In the genomic region with DNA sequence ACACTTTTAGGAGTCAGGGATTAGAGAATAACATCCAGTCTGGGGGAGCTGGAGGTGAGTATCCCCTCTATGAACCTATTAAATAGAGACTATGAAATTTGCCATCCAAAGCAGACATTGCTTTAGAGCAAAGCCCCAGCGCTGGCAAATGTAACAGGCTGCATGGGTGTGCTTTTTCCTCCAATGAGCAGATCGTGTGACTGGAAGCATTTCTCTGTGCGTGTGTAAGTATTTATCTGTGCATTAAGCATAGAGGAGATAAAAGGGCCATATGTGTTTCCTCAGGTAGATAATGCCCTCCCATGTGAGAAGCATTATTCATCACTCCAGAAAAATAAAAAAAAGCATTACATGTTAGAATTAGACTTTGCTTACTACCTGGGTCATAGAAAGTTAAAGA, we compare ENCODE assay signal across 1 cellular context.
TF ChIP-seq lines count a peak whose summit lies in the region.

No MANE protein-coding gene starts in this region.

TF ChIP-seq in GM12878, 131 proteins besides CTCF, POLR2A, EP300 and RAD21:
- TF ChIP-seq CBFB (IDR thresholded peaks at IDR 0.05; ENCODE audit: low read depth) (no peak), RB1 (IDR thresholded peaks at IDR 0.05; ENCODE audit: borderline replicate concordance) (no peak), FOXM1 (IDR thresholded peaks at IDR 0.05; ENCODE audit: low read depth, low read length) (no peak), POLR2AphosphoS2 (IDR thresholded peaks at IDR 0.05; ENCODE audit: low read depth, low read length) (no peak), YBX1 (IDR thresholded peaks at IDR 0.05) (no peak), PAX8 (IDR thresholded peaks at IDR 0.05) (no peak), ATF2 (IDR thresholded peaks at IDR 0.05; ENCODE audit: low read length) (no peak), PKNOX1 (IDR thresholded peaks at IDR 0.05) (no peak), SREBF1 (IDR thresholded peaks at IDR 0.05; ENCODE audit: low read length) (no peak), SIN3A (IDR thresholded peaks at IDR 0.05; ENCODE audit: low read depth, low read length) (no peak), IKZF2 (IDR thresholded peaks at IDR 0.05) (no peak), BCL3 (IDR thresholded peaks at IDR 0.05; ENCODE audit: borderline replicate concordance, insufficient read depth, low read depth, low read length, poor library complexity, severe bottlenecking) (no peak), LARP7 (IDR thresholded peaks at IDR 0.05) (no peak), IRF5 (IDR thresholded peaks at IDR 0.05; ENCODE audit: borderline replicate concordance) (no peak), ZNF24 (IDR thresholded peaks at IDR 0.05) (no peak)
- TF ChIP-seq, protein P1, sequence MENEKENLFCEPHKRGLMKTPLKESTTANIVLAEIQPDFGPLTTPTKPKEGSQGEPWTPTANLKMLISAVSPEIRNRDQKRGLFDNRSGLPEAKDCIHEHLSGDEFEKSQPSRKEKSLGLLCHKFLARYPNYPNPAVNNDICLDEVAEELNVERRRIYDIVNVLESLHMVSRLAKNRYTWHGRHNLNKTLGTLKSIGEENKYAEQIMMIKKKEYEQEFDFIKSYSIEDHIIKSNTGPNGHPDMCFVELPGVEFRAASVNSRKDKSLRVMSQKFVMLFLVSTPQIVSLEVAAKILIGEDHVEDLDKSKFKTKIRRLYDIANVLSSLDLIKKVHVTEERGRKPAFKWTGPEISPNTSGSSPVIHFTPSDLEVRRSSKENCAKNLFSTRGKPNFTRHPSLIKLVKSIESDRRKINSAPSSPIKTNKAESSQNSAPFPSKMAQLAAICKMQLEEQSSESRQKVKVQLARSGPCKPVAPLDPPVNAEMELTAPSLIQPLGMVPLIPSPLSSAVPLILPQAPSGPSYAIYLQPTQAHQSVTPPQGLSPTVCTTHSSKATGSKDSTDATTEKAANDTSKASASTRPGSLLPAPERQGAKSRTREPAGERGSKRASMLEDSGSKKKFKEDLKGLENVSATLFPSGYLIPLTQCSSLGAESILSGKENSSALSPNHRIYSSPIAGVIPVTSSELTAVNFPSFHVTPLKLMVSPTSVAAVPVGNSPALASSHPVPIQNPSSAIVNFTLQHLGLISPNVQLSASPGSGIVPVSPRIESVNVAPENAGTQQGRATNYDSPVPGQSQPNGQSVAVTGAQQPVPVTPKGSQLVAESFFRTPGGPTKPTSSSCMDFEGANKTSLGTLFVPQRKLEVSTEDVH (IDR thresholded peaks at IDR 0.05; ENCODE audit: low read depth, partially characterized antibody) = no peak
- TF ChIP-seq, protein P2, sequence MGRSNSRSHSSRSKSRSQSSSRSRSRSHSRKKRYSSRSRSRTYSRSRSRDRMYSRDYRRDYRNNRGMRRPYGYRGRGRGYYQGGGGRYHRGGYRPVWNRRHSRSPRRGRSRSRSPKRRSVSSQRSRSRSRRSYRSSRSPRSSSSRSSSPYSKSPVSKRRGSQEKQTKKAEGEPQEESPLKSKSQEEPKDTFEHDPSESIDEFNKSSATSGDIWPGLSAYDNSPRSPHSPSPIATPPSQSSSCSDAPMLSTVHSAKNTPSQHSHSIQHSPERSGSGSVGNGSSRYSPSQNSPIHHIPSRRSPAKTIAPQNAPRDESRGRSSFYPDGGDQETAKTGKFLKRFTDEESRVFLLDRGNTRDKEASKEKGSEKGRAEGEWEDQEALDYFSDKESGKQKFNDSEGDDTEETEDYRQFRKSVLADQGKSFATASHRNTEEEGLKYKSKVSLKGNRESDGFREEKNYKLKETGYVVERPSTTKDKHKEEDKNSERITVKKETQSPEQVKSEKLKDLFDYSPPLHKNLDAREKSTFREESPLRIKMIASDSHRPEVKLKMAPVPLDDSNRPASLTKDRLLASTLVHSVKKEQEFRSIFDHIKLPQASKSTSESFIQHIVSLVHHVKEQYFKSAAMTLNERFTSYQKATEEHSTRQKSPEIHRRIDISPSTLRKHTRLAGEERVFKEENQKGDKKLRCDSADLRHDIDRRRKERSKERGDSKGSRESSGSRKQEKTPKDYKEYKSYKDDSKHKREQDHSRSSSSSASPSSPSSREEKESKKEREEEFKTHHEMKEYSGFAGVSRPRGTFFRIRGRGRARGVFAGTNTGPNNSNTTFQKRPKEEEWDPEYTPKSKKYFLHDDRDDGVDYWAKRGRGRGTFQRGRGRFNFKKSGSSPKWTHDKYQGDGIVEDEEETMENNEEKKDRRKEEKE (IDR thresholded peaks at IDR 0.05) = no peak
